Comparison of ENCODE assay signal across 23 cellular contexts in the genomic region with DNA sequence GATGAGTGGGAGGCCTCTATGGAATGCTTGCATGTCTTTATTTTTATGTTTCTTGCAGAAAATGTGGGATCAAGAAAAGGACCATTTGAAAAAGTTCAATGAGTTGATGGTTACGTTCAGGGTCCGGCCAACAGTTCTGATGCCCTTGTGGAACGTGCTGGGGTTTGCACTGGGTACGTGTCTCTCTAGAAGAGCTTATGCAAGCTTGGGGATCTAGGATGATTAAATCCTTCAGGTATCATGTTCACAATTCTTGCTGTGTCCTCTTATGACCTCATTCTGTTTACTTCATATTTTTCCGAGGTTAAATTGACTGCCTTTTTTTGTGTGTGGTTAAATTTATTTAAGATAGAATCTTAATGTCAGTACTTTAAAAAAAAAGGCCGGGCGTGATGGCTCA.
"Had no signal": no experiment of that assay in that cellular context is flagged by ENCODE, and none has a peak within 500 bp of the region (broad histone marks: within the 10 kb centered on the region; RNA-seq: fewer than 3 reads in every experiment).

No MANE protein-coding gene starts in this region.

- H3K4me3 ChIP-seq: dorsolateral prefrontal cortex, esophagus squamous epithelium, hepatocyte, left ventricle myocardium inferior, lower lobe of right lung, suprapubic skin, thyroid gland, upper lobe of left lung, uterus had no signal

- H3K36me3 ChIP-seq: uterus had no signal

- H3K27me3 ChIP-seq: dorsolateral prefrontal cortex, esophagus squamous epithelium, hepatocyte, suprapubic skin, thyroid gland, upper lobe of left lung, uterus had no signal

- H3K27ac ChIP-seq: epithelial cell of prostate, esophagus squamous epithelium, hepatocyte, left ventricle myocardium inferior, lower lobe of right lung, suprapubic skin, thyroid gland, uterus had no signal

- H3K9me3 ChIP-seq: esophagus squamous epithelium, left ventricle myocardium inferior, lower lobe of right lung, suprapubic skin, thyroid gland, upper lobe of left lung, uterus had no signal

- H3K4me2 ChIP-seq: hepatocyte had no signal

- DNase-seq: cortex of kidney; dorsolateral prefrontal cortex; effector memory CD4-positive, alpha-beta T cell; esophagus squamous epithelium; foreskin fibroblast; kidney; left cardiac atrium; left ventricle myocardium inferior; lower lobe of right lung; mesenchymal stem cell; naive B cell; posterior cingulate gyrus; right cardiac atrium; stimulated activated CD4-positive, alpha-beta T cell treated with anti-CD3 and anti-CD28 coated beads, Interleukin-4, amount 100 ng/mL, for 1 hour; stimulated activated CD8-positive, alpha-beta memory T cell treated with anti-CD3 and anti-CD28 coated beads, Interleukin-4, amount 100 ng/mL, for 48 hours; stimulated activated naive CD8-positive, alpha-beta T cell treated with anti-CD3 and anti-CD28 coated beads, Interleukin-15, Interleukin-2, amounts not matched to agents 100 U/mL and 50 U/mL, for 24 hours; thyroid gland; upper lobe of left lung; uterus had no signal

- ATAC-seq: left cardiac atrium; lower lobe of right lung; right cardiac atrium; stimulated activated effector memory CD8-positive, alpha-beta T cell treated with anti-CD3 and anti-CD28 coated beads, Interleukin-12 subunit alpha, Interleukin-12 subunit beta, amount 100 ng/mL, for 72 hours; stimulated activated naive CD8-positive, alpha-beta T cell treated with anti-CD3 and anti-CD28 coated beads, Interleukin-15, Interleukin-2, amounts not matched to agents 100 U/mL and 50 U/mL, for 24 hours had no signal
